1 cellular context compared by ENCODE assay signal in the genomic region with DNA sequence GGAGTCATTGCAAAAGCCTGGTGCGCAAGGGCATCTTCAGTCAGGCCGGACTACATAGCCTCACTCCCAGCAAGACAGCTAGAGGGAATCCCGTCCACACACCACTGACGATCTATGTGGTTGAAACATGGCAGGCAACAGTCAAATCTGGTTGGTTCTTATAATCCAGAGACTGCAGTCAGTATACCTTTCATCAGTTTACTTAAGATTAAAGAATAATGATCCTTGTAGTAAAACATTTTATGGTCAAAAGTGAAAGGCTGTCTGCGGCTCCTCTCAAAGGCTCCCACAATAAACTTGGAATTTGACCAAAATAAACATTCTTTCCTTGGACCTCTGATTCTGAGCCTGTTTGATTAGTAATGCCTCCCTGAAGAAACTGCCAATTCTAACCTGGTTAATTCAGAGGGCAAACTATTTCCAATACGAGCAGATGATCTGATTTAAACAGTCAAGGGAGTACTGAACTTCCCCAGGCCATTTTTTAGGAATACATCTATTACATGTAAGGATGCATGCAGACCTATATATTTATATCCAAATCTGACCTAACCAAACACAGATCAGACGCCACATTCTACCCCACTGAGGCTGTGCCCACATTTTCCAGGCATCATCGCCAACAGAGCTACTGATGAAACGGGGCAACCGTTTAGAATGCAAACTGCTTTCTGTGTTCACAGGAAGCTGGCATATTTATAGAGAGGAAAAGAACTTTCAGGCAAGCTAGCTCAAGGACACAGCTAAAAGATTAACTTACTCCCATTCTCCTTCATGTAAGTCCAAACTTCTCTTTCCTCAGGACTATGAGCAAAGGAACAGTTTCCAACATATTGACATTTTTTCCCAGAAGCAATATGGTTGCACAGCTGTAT.
TF ChIP-seq lines count a peak whose summit lies in the region.

No MANE protein-coding gene starts in this region.

TF ChIP-seq in HepG2, 621 proteins besides CTCF, POLR2A, EP300 and RAD21 (continued from another document and continues in another):
- TF ChIP-seq SMAD3 (CRISPR knock-in tag; IDR thresholded peaks at IDR 0.05) (no peak), ZNF224 (CRISPR knock-in tag; IDR thresholded peaks at IDR 0.05) (no peak), ZNF138 (CRISPR knock-in tag; IDR thresholded peaks at IDR 0.05; ENCODE audit: low read depth) (no peak), ZNF75D (CRISPR knock-in tag; IDR thresholded peaks at IDR 0.05; ENCODE audit: borderline replicate concordance) (no peak), ZNF761 (CRISPR knock-in tag; conservative IDR thresholded peaks at IDR 0.05) (peak; percentile 31; the same call in 1 of the 2 replicates), ZNF3 (CRISPR knock-in tag; IDR thresholded peaks at IDR 0.05) (0 out of 2 replicates have a peak, but pooled peaks have one; percentile 23), PAF1 (CRISPR knock-in tag; IDR thresholded peaks at IDR 0.05) (no peak), KDM2A (CRISPR knock-in tag; IDR thresholded peaks at IDR 0.05; ENCODE audit: borderline replicate concordance, low read depth) (no peak), CHD4 (IDR thresholded peaks at IDR 0.05; ENCODE audit: borderline replicate concordance, low read length) (no peak), HOXA9 (CRISPR knock-in tag; IDR thresholded peaks at IDR 0.05; ENCODE audit: borderline replicate concordance) (no peak), ZZZ3 (CRISPR knock-in tag; IDR thresholded peaks at IDR 0.05; ENCODE audit: borderline replicate concordance) (no peak), HDAC1 (CRISPR knock-in tag; IDR thresholded peaks at IDR 0.05) (0 out of 2 replicates have a peak, but pooled peaks have one; percentile 44), ZNF33A (CRISPR knock-in tag; IDR thresholded peaks at IDR 0.05; ENCODE audit: borderline replicate concordance) (no peak), ZSCAN12 (CRISPR knock-in tag; IDR thresholded peaks at IDR 0.05) (no peak), CC2D1A (CRISPR knock-in tag; IDR thresholded peaks at IDR 0.05) (no peak), FLYWCH1 (CRISPR knock-in tag; IDR thresholded peaks at IDR 0.05) (no peak), STAG1 (CRISPR knock-in tag; IDR thresholded peaks at IDR 0.05) (0 out of 2 replicates have a peak, but pooled peaks have one; percentile 29), ZNF839 (CRISPR knock-in tag; IDR thresholded peaks at IDR 0.05; ENCODE audit: borderline replicate concordance) (no peak), PRMT3 (CRISPR knock-in tag; IDR thresholded peaks at IDR 0.05; ENCODE audit: borderline replicate concordance, low read depth) (no peak), CREM (IDR thresholded peaks at IDR 0.05) (peak; percentile 28; the same call in 1 of the 2 replicates), CREM (CRISPR knock-in tag; IDR thresholded peaks at IDR 0.05) (no peak), TMF1 (CRISPR knock-in tag; IDR thresholded peaks at IDR 0.05; ENCODE audit: low read depth) (no peak), NFKB2 (CRISPR knock-in tag; IDR thresholded peaks at IDR 0.05; ENCODE audit: borderline replicate concordance) (no peak)
- TF ChIP-seq, protein P1, sequence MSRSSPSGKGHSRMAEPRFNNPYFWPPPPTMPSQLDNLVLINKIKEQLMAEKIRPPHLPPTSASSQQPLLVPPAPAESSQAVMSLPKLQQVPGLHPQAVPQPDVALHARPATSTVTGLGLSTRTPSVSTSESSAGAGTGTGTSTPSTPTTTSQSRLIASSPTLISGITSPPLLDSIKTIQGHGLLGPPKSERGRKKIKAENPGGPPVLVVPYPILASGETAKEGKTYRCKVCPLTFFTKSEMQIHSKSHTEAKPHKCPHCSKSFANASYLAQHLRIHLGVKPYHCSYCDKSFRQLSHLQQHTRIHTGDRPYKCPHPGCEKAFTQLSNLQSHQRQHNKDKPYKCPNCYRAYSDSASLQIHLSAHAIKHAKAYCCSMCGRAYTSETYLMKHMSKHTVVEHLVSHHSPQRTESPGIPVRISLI (CRISPR knock-in tag; IDR thresholded peaks at IDR 0.05; ENCODE audit: borderline replicate concordance): no peak
- TF ChIP-seq, protein P2, sequence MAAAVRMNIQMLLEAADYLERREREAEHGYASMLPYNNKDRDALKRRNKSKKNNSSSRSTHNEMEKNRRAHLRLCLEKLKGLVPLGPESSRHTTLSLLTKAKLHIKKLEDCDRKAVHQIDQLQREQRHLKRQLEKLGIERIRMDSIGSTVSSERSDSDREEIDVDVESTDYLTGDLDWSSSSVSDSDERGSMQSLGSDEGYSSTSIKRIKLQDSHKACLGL (CRISPR knock-in tag; IDR thresholded peaks at IDR 0.05): no peak
- TF ChIP-seq, protein P3, sequence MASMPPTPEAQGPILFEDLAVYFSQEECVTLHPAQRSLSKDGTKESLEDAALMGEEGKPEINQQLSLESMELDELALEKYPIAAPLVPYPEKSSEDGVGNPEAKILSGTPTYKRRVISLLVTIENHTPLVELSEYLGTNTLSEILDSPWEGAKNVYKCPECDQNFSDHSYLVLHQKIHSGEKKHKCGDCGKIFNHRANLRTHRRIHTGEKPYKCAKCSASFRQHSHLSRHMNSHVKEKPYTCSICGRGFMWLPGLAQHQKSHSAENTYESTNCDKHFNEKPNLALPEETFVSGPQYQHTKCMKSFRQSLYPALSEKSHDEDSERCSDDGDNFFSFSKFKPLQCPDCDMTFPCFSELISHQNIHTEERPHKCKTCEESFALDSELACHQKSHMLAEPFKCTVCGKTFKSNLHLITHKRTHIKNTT (CRISPR knock-in tag; IDR thresholded peaks at IDR 0.05): no peak
- TF ChIP-seq, protein P4, sequence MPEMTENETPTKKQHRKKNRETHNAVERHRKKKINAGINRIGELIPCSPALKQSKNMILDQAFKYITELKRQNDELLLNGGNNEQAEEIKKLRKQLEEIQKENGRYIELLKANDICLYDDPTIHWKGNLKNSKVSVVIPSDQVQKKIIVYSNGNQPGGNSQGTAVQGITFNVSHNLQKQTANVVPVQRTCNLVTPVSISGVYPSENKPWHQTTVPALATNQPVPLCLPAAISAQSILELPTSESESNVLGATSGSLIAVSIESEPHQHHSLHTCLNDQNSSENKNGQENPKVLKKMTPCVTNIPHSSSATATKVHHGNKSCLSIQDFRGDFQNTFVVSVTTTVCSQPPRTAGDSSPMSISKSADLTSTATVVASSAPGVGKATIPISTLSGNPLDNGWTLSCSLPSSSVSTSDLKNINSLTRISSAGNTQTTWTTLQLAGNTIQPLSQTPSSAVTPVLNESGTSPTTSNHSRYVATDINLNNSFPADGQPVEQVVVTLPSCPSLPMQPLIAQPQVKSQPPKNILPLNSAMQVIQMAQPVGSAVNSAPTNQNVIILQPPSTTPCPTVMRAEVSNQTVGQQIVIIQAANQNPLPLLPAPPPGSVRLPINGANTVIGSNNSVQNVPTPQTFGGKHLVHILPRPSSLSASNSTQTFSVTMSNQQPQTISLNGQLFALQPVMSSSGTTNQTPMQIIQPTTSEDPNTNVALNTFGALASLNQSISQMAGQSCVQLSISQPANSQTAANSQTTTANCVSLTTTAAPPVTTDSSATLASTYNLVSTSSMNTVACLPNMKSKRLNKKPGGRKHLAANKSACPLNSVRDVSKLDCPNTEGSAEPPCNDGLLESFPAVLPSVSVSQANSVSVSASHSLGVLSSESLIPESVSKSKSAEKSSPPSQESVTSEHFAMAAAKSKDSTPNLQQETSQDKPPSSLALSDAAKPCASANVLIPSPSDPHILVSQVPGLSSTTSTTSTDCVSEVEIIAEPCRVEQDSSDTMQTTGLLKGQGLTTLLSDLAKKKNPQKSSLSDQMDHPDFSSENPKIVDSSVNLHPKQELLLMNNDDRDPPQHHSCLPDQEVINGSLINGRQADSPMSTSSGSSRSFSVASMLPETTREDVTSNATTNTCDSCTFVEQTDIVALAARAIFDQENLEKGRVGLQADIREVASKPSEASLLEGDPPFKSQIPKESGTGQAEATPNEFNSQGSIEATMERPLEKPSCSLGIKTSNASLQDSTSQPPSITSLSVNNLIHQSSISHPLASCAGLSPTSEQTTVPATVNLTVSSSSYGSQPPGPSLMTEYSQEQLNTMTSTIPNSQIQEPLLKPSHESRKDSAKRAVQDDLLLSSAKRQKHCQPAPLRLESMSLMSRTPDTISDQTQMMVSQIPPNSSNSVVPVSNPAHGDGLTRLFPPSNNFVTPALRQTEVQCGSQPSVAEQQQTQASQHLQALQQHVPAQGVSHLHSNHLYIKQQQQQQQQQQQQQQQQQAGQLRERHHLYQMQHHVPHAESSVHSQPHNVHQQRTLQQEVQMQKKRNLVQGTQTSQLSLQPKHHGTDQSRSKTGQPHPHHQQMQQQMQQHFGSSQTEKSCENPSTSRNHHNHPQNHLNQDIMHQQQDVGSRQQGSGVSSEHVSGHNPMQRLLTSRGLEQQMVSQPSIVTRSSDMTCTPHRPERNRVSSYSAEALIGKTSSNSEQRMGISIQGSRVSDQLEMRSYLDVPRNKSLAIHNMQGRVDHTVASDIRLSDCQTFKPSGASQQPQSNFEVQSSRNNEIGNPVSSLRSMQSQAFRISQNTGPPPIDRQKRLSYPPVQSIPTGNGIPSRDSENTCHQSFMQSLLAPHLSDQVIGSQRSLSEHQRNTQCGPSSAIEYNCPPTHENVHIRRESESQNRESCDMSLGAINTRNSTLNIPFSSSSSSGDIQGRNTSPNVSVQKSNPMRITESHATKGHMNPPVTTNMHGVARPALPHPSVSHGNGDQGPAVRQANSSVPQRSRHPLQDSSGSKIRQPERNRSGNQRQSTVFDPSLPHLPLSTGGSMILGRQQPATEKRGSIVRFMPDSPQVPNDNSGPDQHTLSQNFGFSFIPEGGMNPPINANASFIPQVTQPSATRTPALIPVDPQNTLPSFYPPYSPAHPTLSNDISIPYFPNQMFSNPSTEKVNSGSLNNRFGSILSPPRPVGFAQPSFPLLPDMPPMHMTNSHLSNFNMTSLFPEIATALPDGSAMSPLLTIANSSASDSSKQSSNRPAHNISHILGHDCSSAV (CRISPR knock-in tag; IDR thresholded peaks at IDR 0.05; ENCODE audit: borderline replicate concordance): no peak
- TF ChIP-seq, protein P5, sequence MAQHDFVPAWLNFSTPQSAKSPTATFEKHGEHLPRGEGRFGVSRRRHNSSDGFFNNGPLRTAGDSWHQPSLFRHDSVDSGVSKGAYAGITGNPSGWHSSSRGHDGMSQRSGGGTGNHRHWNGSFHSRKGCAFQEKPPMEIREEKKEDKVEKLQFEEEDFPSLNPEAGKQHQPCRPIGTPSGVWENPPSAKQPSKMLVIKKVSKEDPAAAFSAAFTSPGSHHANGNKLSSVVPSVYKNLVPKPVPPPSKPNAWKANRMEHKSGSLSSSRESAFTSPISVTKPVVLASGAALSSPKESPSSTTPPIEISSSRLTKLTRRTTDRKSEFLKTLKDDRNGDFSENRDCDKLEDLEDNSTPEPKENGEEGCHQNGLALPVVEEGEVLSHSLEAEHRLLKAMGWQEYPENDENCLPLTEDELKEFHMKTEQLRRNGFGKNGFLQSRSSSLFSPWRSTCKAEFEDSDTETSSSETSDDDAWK (CRISPR knock-in tag; IDR thresholded peaks at IDR 0.05): no peak
- TF ChIP-seq, protein P6, sequence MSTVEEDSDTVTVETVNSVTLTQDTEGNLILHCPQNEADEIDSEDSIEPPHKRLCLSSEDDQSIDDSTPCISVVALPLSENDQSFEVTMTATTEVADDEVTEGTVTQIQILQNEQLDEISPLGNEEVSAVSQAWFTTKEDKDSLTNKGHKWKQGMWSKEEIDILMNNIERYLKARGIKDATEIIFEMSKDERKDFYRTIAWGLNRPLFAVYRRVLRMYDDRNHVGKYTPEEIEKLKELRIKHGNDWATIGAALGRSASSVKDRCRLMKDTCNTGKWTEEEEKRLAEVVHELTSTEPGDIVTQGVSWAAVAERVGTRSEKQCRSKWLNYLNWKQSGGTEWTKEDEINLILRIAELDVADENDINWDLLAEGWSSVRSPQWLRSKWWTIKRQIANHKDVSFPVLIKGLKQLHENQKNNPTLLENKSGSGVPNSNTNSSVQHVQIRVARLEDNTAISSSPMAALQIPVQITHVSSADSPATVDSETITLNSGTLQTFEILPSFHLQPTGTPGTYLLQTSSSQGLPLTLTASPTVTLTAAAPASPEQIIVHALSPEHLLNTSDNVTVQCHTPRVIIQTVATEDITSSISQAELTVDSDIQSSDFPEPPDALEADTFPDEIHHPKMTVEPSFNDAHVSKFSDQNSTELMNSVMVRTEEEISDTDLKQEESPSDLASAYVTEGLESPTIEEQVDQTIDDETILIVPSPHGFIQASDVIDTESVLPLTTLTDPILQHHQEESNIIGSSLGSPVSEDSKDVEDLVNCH (CRISPR knock-in tag; IDR thresholded peaks at IDR 0.05): no peak
- TF ChIP-seq, protein P7, sequence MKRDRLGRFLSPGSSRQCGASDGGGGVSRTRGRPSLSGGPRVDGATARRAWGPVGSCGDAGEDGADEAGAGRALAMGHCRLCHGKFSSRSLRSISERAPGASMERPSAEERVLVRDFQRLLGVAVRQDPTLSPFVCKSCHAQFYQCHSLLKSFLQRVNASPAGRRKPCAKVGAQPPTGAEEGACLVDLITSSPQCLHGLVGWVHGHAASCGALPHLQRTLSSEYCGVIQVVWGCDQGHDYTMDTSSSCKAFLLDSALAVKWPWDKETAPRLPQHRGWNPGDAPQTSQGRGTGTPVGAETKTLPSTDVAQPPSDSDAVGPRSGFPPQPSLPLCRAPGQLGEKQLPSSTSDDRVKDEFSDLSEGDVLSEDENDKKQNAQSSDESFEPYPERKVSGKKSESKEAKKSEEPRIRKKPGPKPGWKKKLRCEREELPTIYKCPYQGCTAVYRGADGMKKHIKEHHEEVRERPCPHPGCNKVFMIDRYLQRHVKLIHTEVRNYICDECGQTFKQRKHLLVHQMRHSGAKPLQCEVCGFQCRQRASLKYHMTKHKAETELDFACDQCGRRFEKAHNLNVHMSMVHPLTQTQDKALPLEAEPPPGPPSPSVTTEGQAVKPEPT (CRISPR knock-in tag; IDR thresholded peaks at IDR 0.05; ENCODE audit: low read depth): no peak
- TF ChIP-seq, protein P8, sequence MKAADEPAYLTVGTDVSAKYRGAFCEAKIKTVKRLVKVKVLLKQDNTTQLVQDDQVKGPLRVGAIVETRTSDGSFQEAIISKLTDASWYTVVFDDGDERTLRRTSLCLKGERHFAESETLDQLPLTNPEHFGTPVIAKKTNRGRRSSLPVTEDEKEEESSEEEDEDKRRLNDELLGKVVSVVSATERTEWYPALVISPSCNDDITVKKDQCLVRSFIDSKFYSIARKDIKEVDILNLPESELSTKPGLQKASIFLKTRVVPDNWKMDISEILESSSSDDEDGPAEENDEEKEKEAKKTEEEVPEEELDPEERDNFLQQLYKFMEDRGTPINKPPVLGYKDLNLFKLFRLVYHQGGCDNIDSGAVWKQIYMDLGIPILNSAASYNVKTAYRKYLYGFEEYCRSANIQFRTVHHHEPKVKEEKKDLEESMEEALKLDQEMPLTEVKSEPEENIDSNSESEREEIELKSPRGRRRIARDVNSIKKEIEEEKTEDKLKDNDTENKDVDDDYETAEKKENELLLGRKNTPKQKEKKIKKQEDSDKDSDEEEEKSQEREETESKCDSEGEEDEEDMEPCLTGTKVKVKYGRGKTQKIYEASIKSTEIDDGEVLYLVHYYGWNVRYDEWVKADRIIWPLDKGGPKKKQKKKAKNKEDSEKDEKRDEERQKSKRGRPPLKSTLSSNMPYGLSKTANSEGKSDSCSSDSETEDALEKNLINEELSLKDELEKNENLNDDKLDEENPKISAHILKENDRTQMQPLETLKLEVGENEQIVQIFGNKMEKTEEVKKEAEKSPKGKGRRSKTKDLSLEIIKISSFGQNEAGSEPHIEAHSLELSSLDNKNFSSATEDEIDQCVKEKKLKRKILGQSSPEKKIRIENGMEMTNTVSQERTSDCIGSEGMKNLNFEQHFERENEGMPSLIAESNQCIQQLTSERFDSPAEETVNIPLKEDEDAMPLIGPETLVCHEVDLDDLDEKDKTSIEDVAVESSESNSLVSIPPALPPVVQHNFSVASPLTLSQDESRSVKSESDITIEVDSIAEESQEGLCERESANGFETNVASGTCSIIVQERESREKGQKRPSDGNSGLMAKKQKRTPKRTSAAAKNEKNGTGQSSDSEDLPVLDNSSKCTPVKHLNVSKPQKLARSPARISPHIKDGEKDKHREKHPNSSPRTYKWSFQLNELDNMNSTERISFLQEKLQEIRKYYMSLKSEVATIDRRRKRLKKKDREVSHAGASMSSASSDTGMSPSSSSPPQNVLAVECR (CRISPR knock-in tag; IDR thresholded peaks at IDR 0.05; ENCODE audit: borderline replicate concordance): peak; percentile 44; the same call in 1 of the 2 replicates
